Comparison of ENCODE assay signal across 1 cellular context in genomic region chr14:23469127-23469905, GRCh38.
A peak's percentile ranks its signal among the peaks of the same experiment; 100 is the strongest.
TF ChIP-seq lines count a peak whose summit lies in the region.

Gene NGDN (plus strand): TSS chr14:23469703. CDS start chr14:23469716, 13 bp downstream.

TF ChIP-seq in SK-N-SH, 30 proteins besides CTCF, POLR2A, EP300 and RAD21 (continued from another document):
- TF ChIP-seq USF1 (IDR thresholded peaks at IDR 0.05; ENCODE audit: borderline replicate concordance, low read depth) (no peak), FOSL2 (IDR thresholded peaks at IDR 0.05; ENCODE audit: borderline replicate concordance, low read depth) (no peak), NFIC (IDR thresholded peaks at IDR 0.05; ENCODE audit: borderline replicate concordance) (no peak), TAF1 (IDR thresholded peaks at IDR 0.05; ENCODE audit: borderline replicate concordance, low read depth, low read length) (peak; percentile 84), TEAD4 (IDR thresholded peaks at IDR 0.05; ENCODE audit: borderline replicate concordance, insufficient read depth) (no peak), YY1 (IDR thresholded peaks at IDR 0.05; ENCODE audit: low read depth) (peak; percentile 91), USF2 (IDR thresholded peaks at IDR 0.05; ENCODE audit: borderline replicate concordance, low read depth, low read length) (no peak), REST (IDR thresholded peaks at IDR 0.05; ENCODE audit: low read depth, low read length) (peak; percentile 26; the same call in 1 of the 2 replicates)
